27 cellular contexts compared by ENCODE assay signal in genomic region chr1:38446936-38447335, GRCh38.
A peak's percentile ranks its signal among the peaks of the same experiment; 100 is the strongest.
DNase-seq lines count a peak whose midpoint lies in the region; ATAC-seq, FAIRE-seq and TF ChIP-seq lines count a peak whose summit lies in the region.
"Had no signal": no experiment of that assay in that cellular context is flagged by ENCODE, and none has a peak within 500 bp of the region (broad histone marks: within the 10 kb centered on the region; RNA-seq: fewer than 3 reads in every experiment).

No MANE protein-coding gene starts in this region.

- H3K27me3 ChIP-seq in astrocyte (ENCODE audit: insufficient read depth, low read length), result no peaks in the 10 kb centered on the region
- peaks cover 0 to 66% (median 7%) of the 10 kb centered on the region in 4 donors for H3K27me3 ChIP-seq in esophagus muscularis mucosa
- H3K27me3 ChIP-seq: BE2C, BLaER1 had no signal

- H3K4me1 ChIP-seq in astrocyte (ENCODE audit: insufficient read depth, low read length) (peaks cover 47% of the 10 kb centered on the region), esophagus muscularis mucosa (no peaks in the 10 kb centered on the region)
- H3K4me1 ChIP-seq: BE2C, BLaER1 had no signal

- TF ChIP-seq CTCF in astrocyte (IDR thresholded peaks at IDR 0.05; ENCODE audit: insufficient read depth, low read depth, low read length) (no peak), esophagus muscularis mucosa (IDR thresholded peaks at IDR 0.05) (no peak)

- H3K27me3 Mint-ChIP-seq in T-helper 17 cell (peaks cover 58% of the 10 kb centered on the region), astrocyte (ENCODE audit: low read depth, unreplicated experiment) (peaks cover 8% of the 10 kb centered on the region)

- H3K9ac ChIP-seq in astrocyte (ENCODE audit: low read length), result no peak overlapping the region
- H3K9ac ChIP-seq: BLaER1 had no signal

- FAIRE-seq in astrocyte (lab: Jason Lieb, UNC) (no peak), urothelium cell line (lab: Jason Lieb, UNC) (peak; percentile 44)
- FAIRE-seq: A204.1, GM12891, GM19239 had no signal

- no peak for TF ChIP-seq EP300 in esophagus muscularis mucosa (IDR thresholded peaks at IDR 0.05)

- H3K4me2 ChIP-seq in astrocyte (ENCODE audit: low read length), result no peak overlapping the region
- H3K4me2 ChIP-seq: BLaER1 had no signal

- no peak overlapping the region for H3K4me3 ChIP-seq in astrocyte (ENCODE audit: insufficient read depth, low read depth, low read length)
- no peak overlapping the region for H3K4me3 ChIP-seq in esophagus muscularis mucosa
- H3K4me3 ChIP-seq: BLaER1 had no signal

- no peak for TF ChIP-seq POLR2A in esophagus muscularis mucosa (IDR thresholded peaks at IDR 0.05; ENCODE audit: low read depth)

- no peak for DNase-seq in T-helper 17 cell
- DNase-seq in astrocyte (ENCODE audit: low read depth), result no peak
- DNase-seq in esophagus muscularis mucosa (ENCODE audit: extremely low spot score), result peak; percentile 90
- no peak for DNase-seq in urothelium cell line (ENCODE audit: low spot score)
- no peak for DNase-seq in stimulated activated CD4-positive, alpha-beta T cell treated with anti-CD3 and anti-CD28 coated beads, Interleukin-2, amount 100 ng/mL, for 48 hours
- no peak for DNase-seq in dedifferentiated amniotic fluid mesenchymal stem cell (ENCODE audit: extremely low spot score)
- no peak for DNase-seq in activated effector memory CD4-positive, alpha-beta T cell treated with Interleukin-2 at 50 U/mL for 16 hours
- DNase-seq: 8988T; ACHN; BE2C; C1 segment of cervical spinal cord; CD4-positive, alpha-beta memory T cell; CD4-positive, CD25-positive, alpha-beta regulatory T cell; CD8-positive, alpha-beta memory T cell; COR-L47; DMS 273 treated with DMSO at 0.1 percent for 48 hours; DMS153; DMS53; DMS79; DND-41; EL; GDM1 had no signal

- H2AFZ ChIP-seq in astrocyte (ENCODE audit: low read depth, low read length), result no peak overlapping the region

- intact Hi-C loops in esophagus muscularis mucosa (cut with DNase I), result no loop called here

- H4K20me1 ChIP-seq in astrocyte (ENCODE audit: insufficient read depth, low read length), result no peaks in the 10 kb centered on the region
- H4K20me1 ChIP-seq: BLaER1 had no signal

- H3K36me3 ChIP-seq in astrocyte (ENCODE audit: insufficient read depth, low read length), result no peaks in the 10 kb centered on the region
- no peaks in the 10 kb centered on the region for H3K36me3 ChIP-seq in esophagus muscularis mucosa
- H3K36me3 ChIP-seq: BE2C, BLaER1 had no signal

- H3K4me1 Mint-ChIP-seq in T-helper 17 cell, result peaks cover 5% of the 10 kb centered on the region
- peaks cover 35% of the 10 kb centered on the region for H3K4me1 Mint-ChIP-seq in astrocyte (ENCODE audit: low read depth, unreplicated experiment)
- H3K4me1 Mint-ChIP-seq: CD14-positive monocyte; CD4-positive, alpha-beta memory T cell; CD4-positive, CD25-positive, alpha-beta regulatory T cell; CD8-positive, alpha-beta memory T cell had no signal

- H3K27ac ChIP-seq in astrocyte (ENCODE audit: low read depth, low read length) (no peak overlapping the region), esophagus muscularis mucosa (replicated peaks in 1 of 4) (no peak overlapping the region)
- H3K27ac ChIP-seq: BLaER1 had no signal

- H3K79me2 ChIP-seq in astrocyte (ENCODE audit: insufficient read depth, low read length), result no peaks in the 10 kb centered on the region

- H3K9me3 ChIP-seq in T-helper 17 cell (ENCODE audit: control insufficient read depth, low read length, poor library complexity, severe bottlenecking), result no peaks in the 10 kb centered on the region
- no peaks in the 10 kb centered on the region for H3K9me3 ChIP-seq in astrocyte (ENCODE audit: insufficient read depth, low read depth, low read length)
- peaks cover 0 to 3% (median 0%) of the 10 kb centered on the region in 4 donors for H3K9me3 ChIP-seq in esophagus muscularis mucosa
- H3K9me3 ChIP-seq: BE2C had no signal

- H3K36me3 Mint-ChIP-seq in T-helper 17 cell (ENCODE audit: low read depth), result peaks cover 5% of the 10 kb centered on the region
- no peaks in the 10 kb centered on the region for H3K36me3 Mint-ChIP-seq in astrocyte (ENCODE audit: low read depth, unreplicated experiment)
- H3K36me3 Mint-ChIP-seq: CD14-positive monocyte; CD4-positive, alpha-beta memory T cell; CD4-positive, CD25-positive, alpha-beta regulatory T cell; CD8-positive, alpha-beta memory T cell had no signal

- WGBS in esophagus muscularis mucosa, result 85% methylated on average over 4 of the region's 4 CpGs

- H3K9me3 Mint-ChIP-seq in astrocyte (ENCODE audit: unreplicated experiment), result peaks cover 2% of the 10 kb centered on the region

- ATAC-seq in T-helper 17 cell, result no peak

- H3K27ac Mint-ChIP-seq in T-helper 17 cell (no peak overlapping the region), astrocyte (ENCODE audit: unreplicated experiment) (peak overlapping the region; percentile 63)
- H3K27ac Mint-ChIP-seq: CD14-positive monocyte; CD4-positive, alpha-beta memory T cell; CD4-positive, CD25-positive, alpha-beta regulatory T cell; CD8-positive, alpha-beta memory T cell had no signal

- peak overlapping the region; percentile 41 for H3K4me3 Mint-ChIP-seq in T-helper 17 cell
- H3K4me3 Mint-ChIP-seq in astrocyte (ENCODE audit: unreplicated experiment), result no peak overlapping the region
- H3K4me3 Mint-ChIP-seq: CD14-positive monocyte; CD4-positive, alpha-beta memory T cell; CD4-positive, CD25-positive, alpha-beta regulatory T cell; CD8-positive, alpha-beta memory T cell had no signal
